Comparison of ENCODE assay signal across 1 cellular context in genomic region chr21:31558839-31559367, GRCh38.
TF ChIP-seq lines count a peak whose summit lies in the region.

No MANE protein-coding gene starts in this region.

TF ChIP-seq in H1, 55 proteins besides CTCF, POLR2A, EP300 and RAD21 (continued from another document):
- peak; percentile 81 for TF ChIP-seq TAF1 (IDR thresholded peaks at IDR 0.05; ENCODE audit: low read depth, low read length)
- TF ChIP-seq ASH2L (IDR thresholded peaks at IDR 0.05; ENCODE audit: low read length): peak; percentile 28
- TF ChIP-seq RNF2 (IDR thresholded peaks at IDR 0.05; ENCODE audit: borderline replicate concordance, low read depth, low read length, missing control alignments, poor library complexity, severe bottlenecking): no peak
- TF ChIP-seq SP4 (IDR thresholded peaks at IDR 0.05; ENCODE audit: low read length): 0 out of 2 replicates have a peak, but pooled peaks have one; percentile 7
- peak; percentile 85 for TF ChIP-seq KDM4A (IDR thresholded peaks at IDR 0.05; ENCODE audit: low read depth, low read length, severe bottlenecking)
- peak; percentile 51; the same call in 1 of the 2 replicates for TF ChIP-seq MAX (IDR thresholded peaks at IDR 0.05)
- peak; percentile 76 for TF ChIP-seq PHF8 (conservative IDR thresholded peaks at IDR 0.05; ENCODE audit: low read depth, low read length)
